In genomic region chr13:113488283-113488682, GRCh38 we compare ENCODE assay signal across 11 cellular contexts. TPM values are rescaled to one million over a fixed set of nuclear protein-coding genes. Genes with fewer than 3 reads are reported as not detected.
DNase-seq lines count a peak whose midpoint lies in the region; ATAC-seq and TF ChIP-seq lines count a peak whose summit lies in the region.
"Had no signal": no experiment of that assay in that cellular context is flagged by ENCODE, and none has a peak within 500 bp of the region (broad histone marks: within the 10 kb centered on the region; RNA-seq: fewer than 3 reads in every experiment).

No MANE protein-coding gene starts in this region.

- CTCF ChIA-PET in WTC11 (lab: Charles Lee): interaction anchor here (1.2 to 2.5 kb wide), 5 partner anchors 9 to 74 kb away, joined by 5 to 22 read pairs (median 17); no protein-coding TSS in a partner anchor

- no peak overlapping the region for H3K18ac ChIP-seq in H9 (ENCODE audit: insufficient read length, low read depth, low read length)

- no peaks in the 10 kb centered on the region for H3K9me3 Mint-ChIP-seq in T-helper 2 cell treated with Interferon-gamma antibody and Interleukin-4, amounts not matched to agents 5 μg/mL and 100 μg/mL, for 36 hours
- H3K9me3 Mint-ChIP-seq in H9 (peaks cover 0 to 2% of the 10 kb centered on the region in 2 experiments; a peak in 3 of 5 replicates), WTC11 (no peaks in the 10 kb centered on the region)
- H3K9me3 Mint-ChIP-seq in naive thymus-derived CD8-positive, alpha-beta T cell: no peaks in the 10 kb centered on the region

- no peak for DNase-seq in T-helper 2 cell treated with Interferon-gamma antibody and Interleukin-4, amounts not matched to agents 5 μg/mL and 100 μg/mL, for 36 hours (ENCODE audit: low spot score)
- DNase-seq in T-helper 2 cell (no peak), H9 (no peak), WTC11 (ENCODE audit: low spot score) (no peak), hepatic stellate cell (ENCODE audit: low spot score) (no peak), NCI-H1048 (lab: John Stamatoyannopoulos, UW) (no peak)
- DNase-seq in naive thymus-derived CD8-positive, alpha-beta T cell: no peak
- DNase-seq: erythroblast, GDM1 had no signal

- POLR2A ChIA-PET in WTC11 (lab: Charles Lee): no interaction called here
- POLR2A ChIA-PET in naive thymus-derived CD8-positive, alpha-beta T cell (lab: Charles Lee): no interaction called here

- H3K4ac ChIP-seq in H9 (ENCODE audit: low read depth, low read length): no peak overlapping the region

- no peak overlapping the region for H3K56ac ChIP-seq in H9 (ENCODE audit: insufficient read length, low read depth, low read length)

- no peak overlapping the region for H3K14ac ChIP-seq in H9 (ENCODE audit: insufficient read depth, low read length)

- no peak overlapping the region for H2AK5ac ChIP-seq in H9 (ENCODE audit: insufficient read length, low read length)

- no peak overlapping the region for H4K8ac ChIP-seq in H9 (replicated peaks; ENCODE audit: insufficient read length, low read depth, low read length)

- H3K27me3 Mint-ChIP-seq in T-helper 2 cell treated with Interferon-gamma antibody and Interleukin-4, amounts not matched to agents 5 μg/mL and 100 μg/mL, for 36 hours (ENCODE audit: low read depth): no peaks in the 10 kb centered on the region
- H3K27me3 Mint-ChIP-seq in H9 (ENCODE audit: low read depth) (no peaks in the 10 kb centered on the region; the same call in 1 of the 2 replicates), WTC11 (ENCODE audit: low read depth) (no peaks in the 10 kb centered on the region)
- H3K27me3 Mint-ChIP-seq in naive thymus-derived CD8-positive, alpha-beta T cell: no peaks in the 10 kb centered on the region

- no peak for ATAC-seq in WTC11
- no peak for ATAC-seq in naive thymus-derived CD8-positive, alpha-beta T cell
- ATAC-seq in HG02610 (IDR thresholded peaks at IDR 0.05; ENCODE audit: unreplicated experiment): no peak

- no peak overlapping the region for H2AFZ ChIP-seq in H9 (ENCODE audit: low read length)

- peak overlapping the region; percentile 3 for H3K4me3 Mint-ChIP-seq in T-helper 2 cell treated with Interferon-gamma antibody and Interleukin-4, amounts not matched to agents 5 μg/mL and 100 μg/mL, for 36 hours
- H3K4me3 Mint-ChIP-seq in H9 (peak overlapping the region; percentile 24 to 92), WTC11 (peak overlapping the region; percentile 86)
- H3K4me3 Mint-ChIP-seq in naive thymus-derived CD8-positive, alpha-beta T cell: peak overlapping the region; percentile 15 to 92 (median 55)

- H3K23me2 ChIP-seq in H9 (ENCODE audit: insufficient read length, low read depth, low read length, poor library complexity, severe bottlenecking): peaks cover 17% of the 10 kb centered on the region

- peaks cover 2% of the 10 kb centered on the region; the same call in 1 of the 2 replicates for H3K4me1 ChIP-seq in H9 (ENCODE audit: insufficient read depth, low read length)

- H2BK5ac ChIP-seq in H9 (ENCODE audit: insufficient read length, low read length): no peak overlapping the region

- no peaks in the 10 kb centered on the region for H4K20me1 ChIP-seq in H9 (ENCODE audit: control insufficient read depth, insufficient read depth, insufficient read length)

- peaks cover 1% of the 10 kb centered on the region for H3K36me3 Mint-ChIP-seq in T-helper 2 cell treated with Interferon-gamma antibody and Interleukin-4, amounts not matched to agents 5 μg/mL and 100 μg/mL, for 36 hours (ENCODE audit: low read depth)
- H3K36me3 Mint-ChIP-seq in H9 (ENCODE audit: insufficient read depth in 1 of 3, low read depth in 3 of 3): peaks cover 4 to 23% (median 17%) of the 10 kb centered on the region in 3 experiments; a peak in 5 of 7 replicates
- H3K36me3 Mint-ChIP-seq in WTC11: peaks cover 2% of the 10 kb centered on the region; the same call in 1 of the 2 replicates
- H3K36me3 Mint-ChIP-seq in naive thymus-derived CD8-positive, alpha-beta T cell: peaks cover 0 to 2% (median 2%) of the 10 kb centered on the region in 3 donors

- no peak overlapping the region for H2BK12ac ChIP-seq in H9 (ENCODE audit: insufficient read length, low read depth, low read length)

- H3K27ac ChIP-seq in H9 (ENCODE audit: insufficient read length, low read depth, low read length): no peak overlapping the region
- H3K27ac ChIP-seq: spleen had no signal

- H2BK120ac ChIP-seq in H9 (ENCODE audit: low read depth, low read length, poor library complexity, severe bottlenecking): no peak overlapping the region

- no peak overlapping the region for H3K27ac Mint-ChIP-seq in T-helper 2 cell treated with Interferon-gamma antibody and Interleukin-4, amounts not matched to agents 5 μg/mL and 100 μg/mL, for 36 hours
- H3K27ac Mint-ChIP-seq in H9: no peak overlapping the region
- H3K27ac Mint-ChIP-seq in WTC11: peak overlapping the region; percentile 2; the same call in 1 of the 2 replicates
- H3K27ac Mint-ChIP-seq in naive thymus-derived CD8-positive, alpha-beta T cell: peak overlapping the region in 4 of 10 donors; percentile 2 to 39 (median 4)

- H3K4me1 Mint-ChIP-seq in T-helper 2 cell treated with Interferon-gamma antibody and Interleukin-4, amounts not matched to agents 5 μg/mL and 100 μg/mL, for 36 hours (ENCODE audit: low read depth): peaks cover 32% of the 10 kb centered on the region
- H3K4me1 Mint-ChIP-seq in H9 (peaks cover 62 to 66% of the 10 kb centered on the region in 2 experiments), WTC11 (peaks cover 65% of the 10 kb centered on the region)
- peaks cover 32 to 54% (median 52%) of the 10 kb centered on the region in 4 donors for H3K4me1 Mint-ChIP-seq in naive thymus-derived CD8-positive, alpha-beta T cell

- no peaks in the 10 kb centered on the region for H3K9me3 ChIP-seq in H9 (ENCODE audit: control insufficient read depth, low read depth, low read length)
- H3K9me3 ChIP-seq: spleen had no signal

- peaks cover 39% of the 10 kb centered on the region; the same call in 1 of the 2 replicates for H3K79me2 ChIP-seq in H9 (ENCODE audit: insufficient read depth, low read length)

- H2BK20ac ChIP-seq in H9 (ENCODE audit: low read depth, low read length, poor library complexity, severe bottlenecking): no peak overlapping the region

- no peak overlapping the region for H3K9ac ChIP-seq in H9 (ENCODE audit: extremely low read depth, insufficient read length, low read length)

- H3K23ac ChIP-seq in H9 (ENCODE audit: insufficient read length, low read depth, low read length): no peak overlapping the region

- no peak overlapping the region for H2BK15ac ChIP-seq in H9 (ENCODE audit: low read depth, low read length)

- no peaks in the 10 kb centered on the region for H3K27me3 ChIP-seq in H9 (ENCODE audit: insufficient read depth, low read length)
- H3K27me3 ChIP-seq: spleen had no signal

- H3T11ph ChIP-seq in H9 (ENCODE audit: low read length): no peak overlapping the region

- H4K5ac ChIP-seq in H9 (ENCODE audit: insufficient read length, low read depth, low read length): no peak overlapping the region

- no peak for TF ChIP-seq CTCF in H9 (conservative IDR thresholded peaks at IDR 0.05)
- TF ChIP-seq CTCF in WTC11 (IDR thresholded peaks at IDR 0.05): no peak

- no peak overlapping the region for H4K91ac ChIP-seq in H9 (ENCODE audit: insufficient read length, low read depth, low read length)

- peaks cover 4% of the 10 kb centered on the region for H3K79me1 ChIP-seq in H9 (ENCODE audit: insufficient read depth, low read depth, low read length, poor library complexity, severe bottlenecking)

- no CpG with 5 or more reads among the region's 3 CpGs for WGBS in H9 (ENCODE audit: extremely low coverage, insufficient read length, low lambda C conversion rate)

- H3K4me2 ChIP-seq in H9 (ENCODE audit: insufficient read depth, insufficient read length, low read length): peak overlapping the region; percentile 75

TF ChIP-seq in WTC11, 78 proteins besides CTCF, POLR2A, EP300 and RAD21:
- no peak for TF ChIP-seq ETV6 (CRISPR knock-in tag; IDR thresholded peaks at IDR 0.05)

RNA-seq across cellular contexts. Expression of gene DCUN1D2, which starts 2.2 kb away (rescaled TPM):
- total RNA-seq in H9 (2021) (36.8 and 44.0 TPM in 2 replicates), WTC11 (2021) (34.0 to 42.5 TPM (median 36.0 TPM) in 3 replicates)
- total RNA-seq in naive thymus-derived CD8-positive, alpha-beta T cell: 10 to 100 TPM; 26.6 to 37.5 TPM
- 10 to 100 TPM in 1 of 3 donors, 1 to 10 TPM in 2; 4.8 to 11.4 (median 7.2) TPM for polyA plus RNA-seq in naive thymus-derived CD8-positive, alpha-beta T cell

RNA-seq across cellular contexts. Expression of gene ADPRHL1, which starts 35.0 kb away (rescaled TPM):
- total RNA-seq in H9 (2021) (2.7 and 2.8 TPM in 2 replicates), WTC11 (2021) (1.0 to 1.5 TPM (median 1.4 TPM) in 3 replicates)
- 1 to 10 TPM; 1.1 to 1.2 TPM for total RNA-seq in naive thymus-derived CD8-positive, alpha-beta T cell
- polyA plus RNA-seq in naive thymus-derived CD8-positive, alpha-beta T cell: under 1 TPM in 2 of 3 donors, not detected in 1; 0.22 to 0.27 TPM

Comparison
In these comparisons a context has a peak if more than half of its experiments do, and no peak if none do; other contexts are left out.
1. H3K4me3 Mint-ChIP-seq: peak in every context shown above with its lines; median percentile 86 in WTC11; 58 in H9; 55 in naive thymus-derived CD8-positive, alpha-beta T cell; 3 in T-helper 2 cell treated with Interferon-gamma antibody and Interleukin-4, amounts not matched to agents 5 μg/mL and 100 μg/mL, for 36 hours.